ENCODE assay signal across 1 cellular context in genomic region chr9:95112436-95113280, GRCh38.
TF ChIP-seq lines count a peak whose summit lies in the region.

No MANE protein-coding gene starts in this region.

TF ChIP-seq in SK-N-SH, 30 proteins besides CTCF, POLR2A, EP300 and RAD21 (continued from another document):
- TF ChIP-seq, protein P1, sequence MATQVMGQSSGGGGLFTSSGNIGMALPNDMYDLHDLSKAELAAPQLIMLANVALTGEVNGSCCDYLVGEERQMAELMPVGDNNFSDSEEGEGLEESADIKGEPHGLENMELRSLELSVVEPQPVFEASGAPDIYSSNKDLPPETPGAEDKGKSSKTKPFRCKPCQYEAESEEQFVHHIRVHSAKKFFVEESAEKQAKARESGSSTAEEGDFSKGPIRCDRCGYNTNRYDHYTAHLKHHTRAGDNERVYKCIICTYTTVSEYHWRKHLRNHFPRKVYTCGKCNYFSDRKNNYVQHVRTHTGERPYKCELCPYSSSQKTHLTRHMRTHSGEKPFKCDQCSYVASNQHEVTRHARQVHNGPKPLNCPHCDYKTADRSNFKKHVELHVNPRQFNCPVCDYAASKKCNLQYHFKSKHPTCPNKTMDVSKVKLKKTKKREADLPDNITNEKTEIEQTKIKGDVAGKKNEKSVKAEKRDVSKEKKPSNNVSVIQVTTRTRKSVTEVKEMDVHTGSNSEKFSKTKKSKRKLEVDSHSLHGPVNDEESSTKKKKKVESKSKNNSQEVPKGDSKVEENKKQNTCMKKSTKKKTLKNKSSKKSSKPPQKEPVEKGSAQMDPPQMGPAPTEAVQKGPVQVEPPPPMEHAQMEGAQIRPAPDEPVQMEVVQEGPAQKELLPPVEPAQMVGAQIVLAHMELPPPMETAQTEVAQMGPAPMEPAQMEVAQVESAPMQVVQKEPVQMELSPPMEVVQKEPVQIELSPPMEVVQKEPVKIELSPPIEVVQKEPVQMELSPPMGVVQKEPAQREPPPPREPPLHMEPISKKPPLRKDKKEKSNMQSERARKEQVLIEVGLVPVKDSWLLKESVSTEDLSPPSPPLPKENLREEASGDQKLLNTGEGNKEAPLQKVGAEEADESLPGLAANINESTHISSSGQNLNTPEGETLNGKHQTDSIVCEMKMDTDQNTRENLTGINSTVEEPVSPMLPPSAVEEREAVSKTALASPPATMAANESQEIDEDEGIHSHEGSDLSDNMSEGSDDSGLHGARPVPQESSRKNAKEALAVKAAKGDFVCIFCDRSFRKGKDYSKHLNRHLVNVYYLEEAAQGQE (IDR thresholded peaks at IDR 0.05; ENCODE audit: low read depth, low read length): no peak
- no peak for TF ChIP-seq USF1 (IDR thresholded peaks at IDR 0.05; ENCODE audit: borderline replicate concordance, low read depth)
- TF ChIP-seq RFX5 (IDR thresholded peaks at IDR 0.05; ENCODE audit: low read length): no peak
- TF ChIP-seq YY1 (IDR thresholded peaks at IDR 0.05; ENCODE audit: low read depth): no peak
- no peak for TF ChIP-seq FOSL2 (IDR thresholded peaks at IDR 0.05; ENCODE audit: borderline replicate concordance, low read depth)
- no peak for TF ChIP-seq SIN3A (IDR thresholded peaks at IDR 0.05; ENCODE audit: borderline replicate concordance, low read depth, low read length)
- TF ChIP-seq SMC3 (IDR thresholded peaks at IDR 0.05; ENCODE audit: low read depth, low read length): no peak
- no peak for TF ChIP-seq ELF1 (IDR thresholded peaks at IDR 0.05)
- TF ChIP-seq NFIC (IDR thresholded peaks at IDR 0.05; ENCODE audit: borderline replicate concordance): no peak
- no peak for TF ChIP-seq MEF2A (IDR thresholded peaks at IDR 0.05; ENCODE audit: borderline replicate concordance, low read depth)
